ENCODE assay signal across 10 cellular contexts in genomic region chr16:3861808-3862451, GRCh38. TPM values are rescaled to one million over a fixed set of nuclear protein-coding genes. Genes with fewer than 3 reads are reported as not detected.
DNase-seq lines count a peak whose midpoint lies in the region; ATAC-seq and TF ChIP-seq lines count a peak whose summit lies in the region.
"Had no signal": no experiment of that assay in that cellular context is flagged by ENCODE, and none has a peak within 500 bp of the region (broad histone marks: within the 10 kb centered on the region; RNA-seq: fewer than 3 reads in every experiment).

No MANE protein-coding gene starts in this region.

- H3K4me1 Mint-ChIP-seq in MCF 10A (ENCODE audit: insufficient read depth, unreplicated experiment) = peaks cover 46% of the 10 kb centered on the region
- peaks cover 94% of the 10 kb centered on the region for H3K4me1 Mint-ChIP-seq in stimulated activated naive CD8-positive, alpha-beta T cell treated with anti-CD3 and anti-CD28 coated beads, Interleukin-15, Interleukin-2, amounts not matched to agents 100 ng/mL and 50 ng/mL, for 24 hours (ENCODE audit: low read depth)

- in situ Hi-C loops in mammary epithelial cell (cut with MboI; ENCODE audit: low sequenced_read_pairs in 2 of 2) = loop anchor here in 1 of 2 donors (25.0 kb wide), 1 partner anchor 325 kb away; no protein-coding TSS in a partner anchor

- ATAC-seq in heart right ventricle = peak; percentile 24 to 69 (median 66)

- dilution Hi-C loops in mammary epithelial cell (cut with HindIII; ENCODE audit: low sequenced_read_pairs) = no loop called here

- H3K79me2 ChIP-seq in mammary epithelial cell (ENCODE audit: insufficient read depth, low read length) = peaks cover 99% of the 10 kb centered on the region

- H3K9me3 ChIP-seq in mammary epithelial cell (replicated peaks; ENCODE audit: insufficient read depth, low read length) (no peaks in the 10 kb centered on the region), SK-N-MC (ENCODE audit: low read depth, low read length) (no peaks in the 10 kb centered on the region), heart right ventricle (no peaks in the 10 kb centered on the region)
- H3K9me3 ChIP-seq: right lobe of liver had no signal

- intact Hi-C loops in mammary epithelial cell (cut with micrococcal nuclease) = no loop called here
- intact Hi-C loops in MCF 10A (cut with micrococcal nuclease) = no loop called here
- intact Hi-C loops in heart right ventricle (cut with DNase I) = loop anchor here in 1 of 10 donors (10.0 kb wide), 1 partner anchor 47 kb away; no protein-coding TSS in a partner anchor

- DNase-seq in mammary epithelial cell (no peak), MCF 10A (ENCODE audit: unreplicated experiment) (no peak), SK-N-MC (ENCODE audit: low read depth, low spot score) (no peak), heart right ventricle (no peak), NCI-H1048 (lab: John Stamatoyannopoulos, UW) (no peak), caudate nucleus (lab: John Stamatoyannopoulos, UW) (no peak), NCI-H1930 (lab: John Stamatoyannopoulos, UW) (no peak)
- DNase-seq: NCI-H82, right lobe of liver had no signal

- H3K4me3 ChIP-seq in mammary epithelial cell (replicated peaks in 1 of 3; ENCODE audit: insufficient read depth in 1 of 3, low read depth in 2 of 3, low read length in 3 of 3) (no peak overlapping the region), SK-N-MC (peak overlapping the region; percentile 74), heart right ventricle (peak overlapping the region in 2 of 10 donors; percentile 3 to 16)
- H3K4me3 ChIP-seq: right lobe of liver had no signal

- H3K4me3 Mint-ChIP-seq in MCF 10A (ENCODE audit: unreplicated experiment) = no peak overlapping the region
- H3K4me3 Mint-ChIP-seq in stimulated activated naive CD8-positive, alpha-beta T cell treated with anti-CD3 and anti-CD28 coated beads, Interleukin-15, Interleukin-2, amounts not matched to agents 100 ng/mL and 50 ng/mL, for 24 hours = peak overlapping the region; percentile 11

- POLR2A ChIA-PET in MCF 10A (lab: Yijun Ruan, JAX) = interaction anchor here (1.0 to 1.1 kb wide), 3 partner anchors 17 to 145 kb away, joined by 3 to 5 read pairs (median 4); partner anchors contain the start of gene TRAP1

- H3K9ac ChIP-seq in mammary epithelial cell (ENCODE audit: insufficient read depth, low read length) (no peak overlapping the region), SK-N-MC (ENCODE audit: insufficient read length) (peak overlapping the region; percentile 51)

- 63% methylated on average over 11 of the region's 12 CpGs for WGBS in mammary epithelial cell (ENCODE audit: low coverage, missing lambda C conversion rate)
- WGBS in heart right ventricle, 2 donors = 29 to 34% methylated on average over 12 of the region's 12 CpGs

- H3K36me3 ChIP-seq in mammary epithelial cell (ENCODE audit: insufficient read depth, low read length) = no peaks in the 10 kb centered on the region
- H3K36me3 ChIP-seq in SK-N-MC (ENCODE audit: insufficient read depth, low read length) = no peaks in the 10 kb centered on the region
- H3K36me3 ChIP-seq in heart right ventricle = no peaks in the 10 kb centered on the region
- H3K36me3 ChIP-seq: right lobe of liver had no signal

- H3K4me2 ChIP-seq in mammary epithelial cell (ENCODE audit: insufficient read depth, low read depth, low read length) = peak overlapping the region; percentile 17

- no peak overlapping the region for H3K27ac Mint-ChIP-seq in MCF 10A (ENCODE audit: low read depth, unreplicated experiment)
- H3K27ac Mint-ChIP-seq in stimulated activated naive CD8-positive, alpha-beta T cell treated with anti-CD3 and anti-CD28 coated beads, Interleukin-15, Interleukin-2, amounts not matched to agents 100 ng/mL and 50 ng/mL, for 24 hours = peak overlapping the region; percentile 29

- peaks cover 10% of the 10 kb centered on the region for H3K36me3 Mint-ChIP-seq in MCF 10A (ENCODE audit: insufficient read depth, unreplicated experiment)
- no peaks in the 10 kb centered on the region for H3K36me3 Mint-ChIP-seq in stimulated activated naive CD8-positive, alpha-beta T cell treated with anti-CD3 and anti-CD28 coated beads, Interleukin-15, Interleukin-2, amounts not matched to agents 100 ng/mL and 50 ng/mL, for 24 hours (ENCODE audit: low read depth)

- H2AFZ ChIP-seq in mammary epithelial cell (ENCODE audit: low read depth, low read length) = no peak overlapping the region

- H4K20me1 ChIP-seq in mammary epithelial cell (ENCODE audit: insufficient read depth, low read length) = peaks cover 13% of the 10 kb centered on the region

- no peaks in the 10 kb centered on the region for H3K27me3 ChIP-seq in mammary epithelial cell (ENCODE audit: insufficient read depth, low read length)
- H3K27me3 ChIP-seq in heart right ventricle = no peaks in the 10 kb centered on the region
- H3K27me3 ChIP-seq: right lobe of liver had no signal

- TF ChIP-seq CTCF in mammary epithelial cell (conservative IDR thresholded peaks at IDR 0.05 in 1 of 2, IDR thresholded peaks at IDR 0.05 in 1 of 2; ENCODE audit: extremely low read depth in 1 of 2, insufficient read depth in 1 of 2, low read depth in 1 of 2, low read length in 2 of 2) (no peak), MCF 10A (IDR thresholded peaks at IDR 0.05; ENCODE audit: unreplicated experiment) (no peak), heart right ventricle (IDR thresholded peaks at IDR 0.05) (no peak)

- H3K27me3 Mint-ChIP-seq in MCF 10A (ENCODE audit: insufficient read depth, unreplicated experiment) = no peaks in the 10 kb centered on the region
- H3K27me3 Mint-ChIP-seq in stimulated activated naive CD8-positive, alpha-beta T cell treated with anti-CD3 and anti-CD28 coated beads, Interleukin-15, Interleukin-2, amounts not matched to agents 100 ng/mL and 50 ng/mL, for 24 hours = no peaks in the 10 kb centered on the region

- no peak overlapping the region for H3K27ac ChIP-seq in mammary epithelial cell (ENCODE audit: insufficient read depth, low read depth, low read length)
- H3K27ac ChIP-seq in SK-N-MC = peak overlapping the region; percentile 85
- H3K27ac ChIP-seq in heart right ventricle = peak overlapping the region in 5 of 10 donors; percentile 14 to 64 (median 42)
- no peak overlapping the region for H3K27ac ChIP-seq in caudate nucleus (ENCODE audit: low read depth, low read length)
- H3K27ac ChIP-seq: right lobe of liver had no signal

- no TSS peak for BruUV-seq in mammary epithelial cell (replicated peaks; lab: Mats Ljungman, UMichigan)
- BruUV-seq in MCF 10A (replicated peaks; lab: Mats Ljungman, UMichigan) = no TSS peak

- H3K4me1 ChIP-seq in mammary epithelial cell (ENCODE audit: insufficient read depth, low read length) = peaks cover 17% of the 10 kb centered on the region
- peaks cover 25 to 100% (median 93%) of the 10 kb centered on the region in 9 donors for H3K4me1 ChIP-seq in heart right ventricle

- CTCF ChIA-PET in mammary epithelial cell (lab: Charles Lee; ENCODE audit: low non-redundant PET) (no interaction called here), MCF 10A (lab: Yijun Ruan, JAX) (interaction anchor here (0.6 kb wide), 2 partner anchors 57 to 294 kb away, joined by 3 read pairs; no protein-coding TSS in a partner anchor)

- no peaks in the 10 kb centered on the region for H3K9me3 Mint-ChIP-seq in MCF 10A (ENCODE audit: unreplicated experiment)
- H3K9me3 Mint-ChIP-seq in stimulated activated naive CD8-positive, alpha-beta T cell treated with anti-CD3 and anti-CD28 coated beads, Interleukin-15, Interleukin-2, amounts not matched to agents 100 ng/mL and 50 ng/mL, for 24 hours = no peaks in the 10 kb centered on the region

RNA-seq across cellular contexts. Expression of gene CREBBP, which starts 18.6 kb away (rescaled TPM):
- 10 to 100 TPM; 20.2 to 45.0 TPM for total RNA-seq in mammary epithelial cell
- 3.2 TPM for polyA plus RNA-seq in mammary epithelial cell
- 49.9 TPM for polyA minus RNA-seq in mammary epithelial cell
- 73.7 and 74.0 TPM in 2 replicates for total RNA-seq in MCF 10A (2022)
- total RNA-seq in heart right ventricle = 10 to 100 TPM; 29.5 to 51.5 (median 41.4) TPM
- polyA plus RNA-seq in heart right ventricle = 10 to 100 TPM in 1 of 2 donors, 1 to 10 TPM in 1; 6.3 to 21.8 TPM
